ENCODE assay signal across 14 cellular contexts in genomic region chrX:65600106-65600505, GRCh38.
DNase-seq lines count a peak whose midpoint lies in the region; ATAC-seq and TF ChIP-seq lines count a peak whose summit lies in the region.
"Had no signal": no experiment of that assay in that cellular context is flagged by ENCODE, and none has a peak within 500 bp of the region (broad histone marks: within the 10 kb centered on the region; RNA-seq: fewer than 3 reads in every experiment).

No MANE protein-coding gene starts in this region.

- intact Hi-C loops in left ventricle myocardium inferior (cut with micrococcal nuclease) (loop anchor here (5.0 to 10.0 kb wide), 2 partner anchors 67 to 105 kb away; partner anchors contain the start of gene MSN), Right ventricle myocardium superior (cut with DNase I) (no loop called here), upper lobe of right lung (cut with DNase I) (no loop called here)

- peaks cover 47% of the 10 kb centered on the region for H3K4me1 ChIP-seq in left ventricle myocardium inferior
- peaks cover 28% of the 10 kb centered on the region for H3K4me1 ChIP-seq in upper lobe of right lung
- H3K4me1 ChIP-seq: right lobe of liver had no signal

- H3K4me3 Mint-ChIP-seq in activated CD8-positive, alpha-beta T cell treated with anti-CD3 and anti-CD28 coated beads, Interleukin-2, amount 10 ng/mL, durations not matched to agents 7 days and 5 days: no peak overlapping the region
- H3K4me3 Mint-ChIP-seq in naive B cell (peak overlapping the region in 2 of 8 donors; percentile 9 to 29), progenitor cell of endocrine pancreas (ENCODE audit: low read depth) (no peak overlapping the region)

- H3K36me3 Mint-ChIP-seq in activated CD8-positive, alpha-beta T cell treated with anti-CD3 and anti-CD28 coated beads, Interleukin-2, amount 10 ng/mL, durations not matched to agents 7 days and 5 days (ENCODE audit: low read depth): peaks cover 7% of the 10 kb centered on the region
- H3K36me3 Mint-ChIP-seq in naive B cell (peaks cover 0 to 12% of the 10 kb centered on the region in 2 donors), progenitor cell of endocrine pancreas (ENCODE audit: insufficient read depth) (no peaks in the 10 kb centered on the region)

- no peaks in the 10 kb centered on the region for H3K27me3 Mint-ChIP-seq in activated CD8-positive, alpha-beta T cell treated with anti-CD3 and anti-CD28 coated beads, Interleukin-2, amount 10 ng/mL, durations not matched to agents 7 days and 5 days (ENCODE audit: low read depth)
- peaks cover 0 to 4% (median 0%) of the 10 kb centered on the region in 3 donors for H3K27me3 Mint-ChIP-seq in naive B cell
- no peaks in the 10 kb centered on the region for H3K27me3 Mint-ChIP-seq in progenitor cell of endocrine pancreas

- H3K9me3 ChIP-seq in left ventricle myocardium inferior (replicated peaks) (no peaks in the 10 kb centered on the region), upper lobe of right lung (no peaks in the 10 kb centered on the region)
- H3K9me3 ChIP-seq: MG63, right lobe of liver had no signal

- H3K4me3 ChIP-seq in left ventricle myocardium inferior (no peak overlapping the region), upper lobe of right lung (no peak overlapping the region)
- H3K4me3 ChIP-seq: MG63, right lobe of liver had no signal

- TF ChIP-seq CTCF in left ventricle myocardium inferior (IDR thresholded peaks at IDR 0.05; ENCODE audit: borderline replicate concordance) (no peak), upper lobe of right lung (IDR thresholded peaks at IDR 0.05) (no peak), progenitor cell of endocrine pancreas (IDR thresholded peaks at IDR 0.05; ENCODE audit: unreplicated experiment) (no peak)

- POLR2A ChIA-PET in activated CD8-positive, alpha-beta T cell treated with anti-CD3 and anti-CD28 coated beads, Interleukin-2, amount 10 ng/mL, durations not matched to agents 7 days and 5 days (lab: Charles Lee): interaction anchor here (1.5 kb wide), 1 partner anchor 68 kb away, joined by 7 read pairs; no protein-coding TSS in a partner anchor

- H3K27ac Mint-ChIP-seq in activated CD8-positive, alpha-beta T cell treated with anti-CD3 and anti-CD28 coated beads, Interleukin-2, amount 10 ng/mL, durations not matched to agents 7 days and 5 days: peak overlapping the region; percentile 92
- H3K27ac Mint-ChIP-seq in naive B cell: peak overlapping the region in 4 of 6 donors; percentile 41 to 93 (median 62)
- no peak overlapping the region for H3K27ac Mint-ChIP-seq in progenitor cell of endocrine pancreas

- H3K4me1 Mint-ChIP-seq in activated CD8-positive, alpha-beta T cell treated with anti-CD3 and anti-CD28 coated beads, Interleukin-2, amount 10 ng/mL, durations not matched to agents 7 days and 5 days (ENCODE audit: low read depth): peaks cover 80% of the 10 kb centered on the region
- peaks cover 48 to 71% (median 63%) of the 10 kb centered on the region in 3 donors for H3K4me1 Mint-ChIP-seq in naive B cell
- no peaks in the 10 kb centered on the region for H3K4me1 Mint-ChIP-seq in progenitor cell of endocrine pancreas (ENCODE audit: low read depth)

- H3K9me3 Mint-ChIP-seq in activated CD8-positive, alpha-beta T cell treated with anti-CD3 and anti-CD28 coated beads, Interleukin-2, amount 10 ng/mL, durations not matched to agents 7 days and 5 days (ENCODE audit: insufficient read depth): no peaks in the 10 kb centered on the region
- H3K9me3 Mint-ChIP-seq in naive B cell: peaks cover 0 to 2% (median 0%) of the 10 kb centered on the region in 7 donors
- H3K9me3 Mint-ChIP-seq in progenitor cell of endocrine pancreas (ENCODE audit: low read depth): peaks cover 20% of the 10 kb centered on the region

- peak overlapping the region; percentile 89 for H3K27ac ChIP-seq in left ventricle myocardium inferior (replicated peaks)
- peak overlapping the region; percentile 86 for H3K27ac ChIP-seq in upper lobe of right lung

- no peaks in the 10 kb centered on the region for H3K27me3 ChIP-seq in left ventricle myocardium inferior (ENCODE audit: low read depth)
- H3K27me3 ChIP-seq in upper lobe of right lung: no peaks in the 10 kb centered on the region
- H3K27me3 ChIP-seq: MG63, right lobe of liver had no signal

- DNase-seq in left ventricle myocardium inferior: no peak
- DNase-seq in Right ventricle myocardium superior: no peak
- DNase-seq in activated CD8-positive, alpha-beta T cell treated with anti-CD3 and anti-CD28 coated beads, Interleukin-2, amount 10 ng/mL, durations not matched to agents 7 days and 5 days: no peak
- DNase-seq in naive B cell: no peak
- no peak for DNase-seq in upper lobe of right lung
- no peak for DNase-seq in progenitor cell of endocrine pancreas (ENCODE audit: low spot score, unreplicated experiment)
- DNase-seq in NCI-H1930 (lab: John Stamatoyannopoulos, UW): no peak
- no peak for DNase-seq in stimulated activated CD4-positive, alpha-beta T cell treated with anti-CD3 and anti-CD28 coated beads, Interleukin-2, amount 100 ng/mL, for 24 hours
- DNase-seq: caudate nucleus; effector memory CD4-positive, alpha-beta T cell; MG63; NCI-H1694 treated with DMSO at 0.1 percent for 48 hours; right lobe of liver; stimulated activated CD4-positive, alpha-beta T cell treated with anti-CD3 and anti-CD28 coated beads, Interleukin-1b, Interleukin-23, amount 100 ng/mL, for 48 hours had no signal

- CTCF ChIA-PET in activated CD8-positive, alpha-beta T cell treated with anti-CD3 and anti-CD28 coated beads, Interleukin-2, amount 10 ng/mL, durations not matched to agents 7 days and 5 days (lab: Charles Lee): interaction anchor here (1.0 to 2.7 kb wide), 7 partner anchors 57 to 417 kb away, joined by 3 to 7 read pairs (median 5); no protein-coding TSS in a partner anchor

- no peaks in the 10 kb centered on the region for H3K36me3 ChIP-seq in left ventricle myocardium inferior
- H3K36me3 ChIP-seq in upper lobe of right lung: no peaks in the 10 kb centered on the region
- H3K36me3 ChIP-seq: MG63, right lobe of liver had no signal

- ATAC-seq in Right ventricle myocardium superior (ENCODE audit: poor library complexity) (no peak), naive B cell (ENCODE audit: low read depth in 2 of 2) (no peak), upper lobe of right lung (no peak)
- no peak for ATAC-seq in activated CD8-positive, alpha-beta T cell treated with anti-CD3 and anti-CD28 coated beads, Interleukin-2, amount 10 ng/mL, durations not matched to agents 7 days and 5 days
- ATAC-seq: right lobe of liver had no signal
